In genomic region chr12:115261691-115262398, GRCh38 we compare ENCODE assay signal across 2 cellular contexts.
TF ChIP-seq lines count a peak whose summit lies in the region.

No MANE protein-coding gene starts in this region.

TF ChIP-seq in IMR-90, 13 proteins besides CTCF, POLR2A, EP300 and RAD21:
- TF ChIP-seq MAZ (IDR thresholded peaks at IDR 0.05; ENCODE audit: borderline replicate concordance, low read depth, low read length) (no peak), SMC3 (IDR thresholded peaks at IDR 0.05; ENCODE audit: low read depth, low read length) (no peak), CHD1 (IDR thresholded peaks at IDR 0.05; ENCODE audit: low read depth, low read length) (no peak), RCOR1 (IDR thresholded peaks at IDR 0.05; ENCODE audit: insufficient replicate concordance, low read length) (no peak), RFX5 (IDR thresholded peaks at IDR 0.05; ENCODE audit: low read depth, low read length) (no peak), MXI1 (IDR thresholded peaks at IDR 0.05; ENCODE audit: borderline replicate concordance, low read depth, low read length) (no peak)

TF ChIP-seq in K562, 482 proteins besides CTCF, POLR2A, EP300 and RAD21:
- TF ChIP-seq, protein P1, sequence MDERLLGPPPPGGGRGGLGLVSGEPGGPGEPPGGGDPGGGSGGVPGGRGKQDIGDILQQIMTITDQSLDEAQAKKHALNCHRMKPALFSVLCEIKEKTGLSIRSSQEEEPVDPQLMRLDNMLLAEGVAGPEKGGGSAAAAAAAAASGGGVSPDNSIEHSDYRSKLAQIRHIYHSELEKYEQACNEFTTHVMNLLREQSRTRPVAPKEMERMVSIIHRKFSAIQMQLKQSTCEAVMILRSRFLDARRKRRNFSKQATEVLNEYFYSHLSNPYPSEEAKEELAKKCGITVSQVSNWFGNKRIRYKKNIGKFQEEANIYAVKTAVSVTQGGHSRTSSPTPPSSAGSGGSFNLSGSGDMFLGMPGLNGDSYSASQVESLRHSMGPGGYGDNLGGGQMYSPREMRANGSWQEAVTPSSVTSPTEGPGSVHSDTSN (CRISPR knock-in tag; IDR thresholded peaks at IDR 0.05; ENCODE audit: low read depth), result no peak
- TF ChIP-seq, protein P1 (tag; conservative IDR thresholded peaks at IDR 0.05; ENCODE audit: low read depth), result 0 out of 2 replicates have a peak, but pooled peaks have one; percentile 13
- no peak for TF ChIP-seq DACH1 (IDR thresholded peaks at IDR 0.05; ENCODE audit: partially characterized antibody)
